8 cellular contexts compared by ENCODE assay signal in genomic region chr5:144191998-144192397, GRCh38. TPM values are rescaled to one million over a fixed set of nuclear protein-coding genes. Genes with fewer than 3 reads are reported as not detected.
DNase-seq lines count a peak whose midpoint lies in the region; ATAC-seq, FAIRE-seq and TF ChIP-seq lines count a peak whose summit lies in the region.

No MANE protein-coding gene starts in this region.

- H3K9me3 ChIP-seq in duodenal mucosa (ENCODE audit: control insufficient read depth in 1 of 2, low read length in 2 of 2), result no peaks in the 10 kb centered on the region

- peaks cover 38% of the 10 kb centered on the region for H3K4me1 Mint-ChIP-seq in mesothelial cell of epicardium

- H3K36me3 ChIP-seq in duodenal mucosa (ENCODE audit: control insufficient read depth in 1 of 2, insufficient read depth in 2 of 2, low read length in 2 of 2), result no peaks in the 10 kb centered on the region

- H3K9ac ChIP-seq in duodenal mucosa (ENCODE audit: low read depth in 1 of 2, low read length in 2 of 2), result no peak overlapping the region

- DNase-seq in NCI-H2171 treated with DMSO at 0.1 percent for 48 hours (lab: John Stamatoyannopoulos, UW), result peak; percentile 3
- no peak for DNase-seq in NCI-H2171 (lab: John Stamatoyannopoulos, UW)
- DNase-seq in RCC 7860 (ENCODE audit: low spot score), result peak; percentile 71
- peak; percentile 57 for DNase-seq in myocyte (ENCODE audit: low read depth)
- DNase-seq in mesothelial cell of epicardium (ENCODE audit: low spot score in 2 of 2, unreplicated experiment in 2 of 2), result no peak

- H3K36me3 Mint-ChIP-seq in mesothelial cell of epicardium, result no peaks in the 10 kb centered on the region

- no peaks in the 10 kb centered on the region for H3K27me3 ChIP-seq in duodenal mucosa (ENCODE audit: control insufficient read depth in 1 of 2, insufficient read depth in 2 of 2, low read length in 2 of 2)

- H3K27me3 Mint-ChIP-seq in mesothelial cell of epicardium (ENCODE audit: low read depth), result peaks cover 15% of the 10 kb centered on the region

- ATAC-seq in GM19372 (IDR thresholded peaks at IDR 0.05; ENCODE audit: low read depth, unreplicated experiment), result peak; percentile 90
- peak; percentile 92 for ATAC-seq in HG03280 (IDR thresholded peaks at IDR 0.05; ENCODE audit: unreplicated experiment)

- no peak overlapping the region for H3K27ac ChIP-seq in duodenal mucosa (ENCODE audit: low read depth, low read length)

- no peak overlapping the region for H3K27ac Mint-ChIP-seq in mesothelial cell of epicardium

- FAIRE-seq in RCC 7860 (lab: Jason Lieb, UNC), result peak; percentile 70

- H3K4me1 ChIP-seq in duodenal mucosa (ENCODE audit: control insufficient read depth in 1 of 2, insufficient read depth in 2 of 2, low read length in 2 of 2), result peaks cover 38 to 40% of the 10 kb centered on the region in 2 donors

- no peak overlapping the region for H3K4me3 Mint-ChIP-seq in mesothelial cell of epicardium

- no peaks in the 10 kb centered on the region for H3K9me3 Mint-ChIP-seq in mesothelial cell of epicardium

- H3K4me3 ChIP-seq in duodenal mucosa (ENCODE audit: low read depth in 1 of 2, low read length in 2 of 2), result peak overlapping the region; percentile 3 to 32

- no peak for TF ChIP-seq CTCF in mesothelial cell of epicardium (IDR thresholded peaks at IDR 0.05; ENCODE audit: unreplicated experiment)

RNA-seq across cellular contexts. Expression of gene KCTD16, which starts 21.3 kb away (rescaled TPM):
- 0.47 and 0.64 TPM in 2 replicates for total RNA-seq in myocyte
- 0.76 TPM for polyA plus RNA-seq in myocyte (2012)
- 3.9 to 4.8 TPM (median 4.5 TPM) in 3 replicates for total RNA-seq in mesothelial cell of epicardium

RNA-seq across cellular contexts. Expression of gene YIPF5, which starts 21.5 kb away (rescaled TPM):
- 56.4 and 78.7 TPM in 2 replicates for total RNA-seq in myocyte
- 66.3 TPM for polyA plus RNA-seq in myocyte (2012)
- 60.2 to 63.0 TPM (median 60.2 TPM) in 3 replicates for total RNA-seq in mesothelial cell of epicardium

Comparison
In these comparisons a context has a peak if more than half of its experiments do, and no peak if none do; other contexts are left out.
1. DNase-seq: peak in NCI-H2171 treated with DMSO at 0.1 percent for 48 hours (single experiment), RCC 7860 (single experiment) and myocyte (single experiment); none in NCI-H2171 (single experiment) and mesothelial cell of epicardium (0 of 2).